In genomic region chr3:159502986-159503385, GRCh38 we compare ENCODE assay signal across 33 cellular contexts.
"Had no signal": no experiment of that assay in that cellular context is flagged by ENCODE, and none has a peak within 500 bp of the region (broad histone marks: within the 10 kb centered on the region; RNA-seq: fewer than 3 reads in every experiment).

No MANE protein-coding gene starts in this region.

- H3K27me3 Mint-ChIP-seq: activated CD4-positive, alpha-beta memory T cell treated with anti-CD3 and anti-CD28 coated beads for 36 hours; activated CD4-positive, alpha-beta T cell treated with anti-CD3 and anti-CD28 coated beads for 36 hours; activated CD4-positive, alpha-beta T cell treated with anti-CD3 and anti-CD28 coated beads, Interleukin-2, amount 10 ng/mL, durations not matched to agents 24 days and 14 days; activated CD8-positive, alpha-beta memory T cell treated with anti-CD3 and anti-CD28 coated beads, Interleukin-2, amount 10 ng/mL, durations not matched to agents 7 days and 5 days; activated naive CD4-positive, alpha-beta T cell treated with anti-CD3 and anti-CD28 coated beads, Interleukin-2, amount 10 ng/mL, durations not matched to agents 7 days and 5 days; activated naive CD8-positive, alpha-beta T cell treated with anti-CD3 and anti-CD28 coated beads, Interleukin-2, amount 10 ng/mL, durations not matched to agents 7 days and 5 days; activated T-cell treated with anti-CD3 and anti-CD28 coated beads, Interleukin-2, amount 50 U/mL, for 24 hours had no signal

- DNase-seq: activated CD4-positive, alpha-beta memory T cell treated with anti-CD3 and anti-CD28 coated beads for 36 hours; activated CD4-positive, alpha-beta T cell treated with anti-CD3 and anti-CD28 coated beads for 36 hours; activated CD4-positive, alpha-beta T cell treated with anti-CD3 and anti-CD28 coated beads, Interleukin-2, amount 10 ng/mL, durations not matched to agents 24 days and 14 days; activated CD4-positive, CD25-positive, alpha-beta regulatory T cell; activated CD4-positive, CD25-positive, alpha-beta regulatory T cell treated with anti-CD3 and anti-CD28 coated beads, Interleukin-2, amount 50 U/mL, for 72 hours; activated CD8-positive, alpha-beta memory T cell treated with anti-CD3 and anti-CD28 coated beads, Interleukin-2, amount 10 ng/mL, durations not matched to agents 7 days and 5 days; activated CD8-positive, alpha-beta memory T cell treated with anti-CD3 and anti-CD28 coated beads, Interleukin-2, amount 50 U/mL, for 48 hours; activated CD8-positive, alpha-beta T cell treated with anti-CD3 and anti-CD28 coated beads, Interleukin-2, amount 10 ng/mL, durations not matched to agents 7 days and 5 days; activated gamma-delta T cell; activated naive CD4-positive, alpha-beta T cell; activated naive CD4-positive, alpha-beta T cell treated with anti-CD3 and anti-CD28 coated beads, Interleukin-2, amount 10 ng/mL, durations not matched to agents 7 days and 5 days; activated naive CD8-positive, alpha-beta T cell treated with anti-CD3 and anti-CD28 coated beads, Interleukin-2, amount 10 ng/mL, durations not matched to agents 7 days and 5 days; activated T-cell treated with anti-CD3 and anti-CD28 coated beads for 4 hours; activated T-cell treated with anti-CD3 and anti-CD28 coated beads, Interleukin-2, amount 50 U/mL, for 24 hours; activated T-cell treated with anti-CD3 and anti-CD28 coated beads, Interleukin-2, amount 50 U/mL, for 72 hours; central memory CD4-positive, alpha-beta T cell; cerebellar nuclear complex; colonic mucosa; effector CD8-positive, alpha-beta T cell; foreskin fibroblast; gastrocnemius medialis; glutamatergic neuron; heart left ventricle; hypothalamus; T1000; WERI-Rb-1 had no signal

- H3K27me3 ChIP-seq: ascending aorta, breast epithelium, cardiac muscle cell, colonic mucosa, gastrocnemius medialis, heart left ventricle had no signal

- H3K27ac ChIP-seq: ascending aorta, breast epithelium, cardiac muscle cell, colonic mucosa, gastrocnemius medialis, heart left ventricle, WERI-Rb-1 had no signal

- H3K36me3 ChIP-seq: ascending aorta, breast epithelium, cardiac muscle cell, colonic mucosa, gastrocnemius medialis, heart left ventricle, WERI-Rb-1 had no signal

- H3K4me3 ChIP-seq: ascending aorta, breast epithelium, cardiac muscle cell, colonic mucosa, gastrocnemius medialis, heart left ventricle had no signal

- ATAC-seq: activated CD4-positive, alpha-beta T cell treated with anti-CD3 and anti-CD28 coated beads for 36 hours; activated CD8-positive, alpha-beta memory T cell treated with anti-CD3 and anti-CD28 coated beads, Interleukin-2, amount 10 ng/mL, durations not matched to agents 7 days and 5 days; activated CD8-positive, alpha-beta T cell treated with anti-CD3 and anti-CD28 coated beads, Interleukin-2, amount 10 ng/mL, durations not matched to agents 7 days and 5 days; activated naive CD4-positive, alpha-beta T cell treated with anti-CD3 and anti-CD28 coated beads, Interleukin-2, amount 50 U/mL, for 72 hours; activated T-cell treated with anti-CD3 and anti-CD28 coated beads, Interleukin-2, amount 50 U/mL, for 72 hours; esophagus mucosa; gastrocnemius medialis; heart left ventricle had no signal

- H3K36me3 Mint-ChIP-seq: activated CD4-positive, alpha-beta memory T cell treated with anti-CD3 and anti-CD28 coated beads for 36 hours; activated CD8-positive, alpha-beta memory T cell treated with anti-CD3 and anti-CD28 coated beads, Interleukin-2, amount 10 ng/mL, durations not matched to agents 7 days and 5 days; activated naive CD4-positive, alpha-beta T cell treated with anti-CD3 and anti-CD28 coated beads, Interleukin-2, amount 10 ng/mL, durations not matched to agents 7 days and 5 days; activated naive CD4-positive, alpha-beta T cell treated with anti-CD3 and anti-CD28 coated beads, Interleukin-2, amount 50 U/mL, for 72 hours; activated naive CD8-positive, alpha-beta T cell treated with anti-CD3 and anti-CD28 coated beads, Interleukin-2, amount 10 ng/mL, durations not matched to agents 7 days and 5 days; brain had no signal

- H3K4me3 Mint-ChIP-seq: activated CD4-positive, alpha-beta memory T cell treated with anti-CD3 and anti-CD28 coated beads for 36 hours; activated CD4-positive, alpha-beta T cell treated with anti-CD3 and anti-CD28 coated beads for 36 hours; activated CD4-positive, alpha-beta T cell treated with anti-CD3 and anti-CD28 coated beads, Interleukin-2, amount 10 ng/mL, durations not matched to agents 24 days and 14 days; activated CD8-positive, alpha-beta memory T cell treated with anti-CD3 and anti-CD28 coated beads, Interleukin-2, amount 10 ng/mL, durations not matched to agents 7 days and 5 days; activated CD8-positive, alpha-beta T cell treated with anti-CD3 and anti-CD28 coated beads, Interleukin-2, amount 10 ng/mL, durations not matched to agents 7 days and 5 days; activated naive CD4-positive, alpha-beta T cell treated with anti-CD3 and anti-CD28 coated beads, Interleukin-2, amount 10 ng/mL, durations not matched to agents 7 days and 5 days; activated naive CD8-positive, alpha-beta T cell treated with anti-CD3 and anti-CD28 coated beads, Interleukin-2, amount 10 ng/mL, durations not matched to agents 7 days and 5 days; activated T-cell treated with anti-CD3 and anti-CD28 coated beads, Interleukin-2, amount 50 U/mL, for 24 hours; activated T-cell treated with anti-CD3 and anti-CD28 coated beads, Interleukin-2, amount 50 U/mL, for 72 hours; brain; T-helper 2 cell treated with Interferon-gamma antibody and Interleukin-4, amounts not matched to agents 5 μg/mL and 100 μg/mL, for 36 hours had no signal

- H3K4me1 ChIP-seq: ascending aorta, breast epithelium, colonic mucosa, gastrocnemius medialis, heart left ventricle had no signal

- H3K9me3 ChIP-seq: ascending aorta, breast epithelium, colonic mucosa, gastrocnemius medialis had no signal

- H3K9me3 Mint-ChIP-seq: activated naive CD8-positive, alpha-beta T cell treated with anti-CD3 and anti-CD28 coated beads, Interleukin-2, amount 10 ng/mL, durations not matched to agents 7 days and 5 days; activated T-cell treated with anti-CD3 and anti-CD28 coated beads, Interleukin-2, amount 50 U/mL, for 24 hours; T-helper 2 cell treated with Interferon-gamma antibody and Interleukin-4, amounts not matched to agents 5 μg/mL and 100 μg/mL, for 36 hours had no signal

- H3K27ac Mint-ChIP-seq: activated CD4-positive, alpha-beta memory T cell treated with anti-CD3 and anti-CD28 coated beads for 36 hours; activated CD4-positive, alpha-beta T cell treated with anti-CD3 and anti-CD28 coated beads for 36 hours; activated CD4-positive, alpha-beta T cell treated with anti-CD3 and anti-CD28 coated beads, Interleukin-2, amount 10 ng/mL, durations not matched to agents 24 days and 14 days; activated CD8-positive, alpha-beta memory T cell treated with anti-CD3 and anti-CD28 coated beads, Interleukin-2, amount 10 ng/mL, durations not matched to agents 7 days and 5 days; activated CD8-positive, alpha-beta T cell treated with anti-CD3 and anti-CD28 coated beads, Interleukin-2, amount 10 ng/mL, durations not matched to agents 7 days and 5 days; activated naive CD4-positive, alpha-beta T cell treated with anti-CD3 and anti-CD28 coated beads, Interleukin-2, amount 10 ng/mL, durations not matched to agents 7 days and 5 days; activated naive CD4-positive, alpha-beta T cell treated with anti-CD3 and anti-CD28 coated beads, Interleukin-2, amount 50 U/mL, for 72 hours; activated naive CD8-positive, alpha-beta T cell treated with anti-CD3 and anti-CD28 coated beads, Interleukin-2, amount 10 ng/mL, durations not matched to agents 7 days and 5 days; activated T-cell treated with anti-CD3 and anti-CD28 coated beads, Interleukin-2, amount 50 U/mL, for 24 hours; activated T-cell treated with anti-CD3 and anti-CD28 coated beads, Interleukin-2, amount 50 U/mL, for 72 hours; brain; T-helper 2 cell treated with Interferon-gamma antibody and Interleukin-4, amounts not matched to agents 5 μg/mL and 100 μg/mL, for 36 hours had no signal

- H3K4me1 Mint-ChIP-seq: activated CD4-positive, alpha-beta T cell treated with anti-CD3 and anti-CD28 coated beads for 36 hours; activated CD4-positive, alpha-beta T cell treated with anti-CD3 and anti-CD28 coated beads, Interleukin-2, amount 10 ng/mL, durations not matched to agents 24 days and 14 days; activated CD8-positive, alpha-beta memory T cell treated with anti-CD3 and anti-CD28 coated beads, Interleukin-2, amount 10 ng/mL, durations not matched to agents 7 days and 5 days; activated naive CD4-positive, alpha-beta T cell treated with anti-CD3 and anti-CD28 coated beads, Interleukin-2, amount 10 ng/mL, durations not matched to agents 7 days and 5 days; activated naive CD8-positive, alpha-beta T cell treated with anti-CD3 and anti-CD28 coated beads, Interleukin-2, amount 10 ng/mL, durations not matched to agents 7 days and 5 days; brain had no signal
